In genomic region chr19:46993622-46994021, GRCh38 we compare ENCODE assay signal across 1 cellular context.
TF ChIP-seq lines count a peak whose summit lies in the region.

No MANE protein-coding gene starts in this region.

TF ChIP-seq in H1, 55 proteins besides CTCF, POLR2A, EP300 and RAD21:
- TF ChIP-seq TAF7 (optimal IDR thresholded peaks at IDR 0.05; ENCODE audit: borderline replicate concordance, low read depth, low read length), result no peak
- TF ChIP-seq CHD1 (IDR thresholded peaks at IDR 0.05; ENCODE audit: low read depth, low read length), result no peak
- TF ChIP-seq, protein P1, sequence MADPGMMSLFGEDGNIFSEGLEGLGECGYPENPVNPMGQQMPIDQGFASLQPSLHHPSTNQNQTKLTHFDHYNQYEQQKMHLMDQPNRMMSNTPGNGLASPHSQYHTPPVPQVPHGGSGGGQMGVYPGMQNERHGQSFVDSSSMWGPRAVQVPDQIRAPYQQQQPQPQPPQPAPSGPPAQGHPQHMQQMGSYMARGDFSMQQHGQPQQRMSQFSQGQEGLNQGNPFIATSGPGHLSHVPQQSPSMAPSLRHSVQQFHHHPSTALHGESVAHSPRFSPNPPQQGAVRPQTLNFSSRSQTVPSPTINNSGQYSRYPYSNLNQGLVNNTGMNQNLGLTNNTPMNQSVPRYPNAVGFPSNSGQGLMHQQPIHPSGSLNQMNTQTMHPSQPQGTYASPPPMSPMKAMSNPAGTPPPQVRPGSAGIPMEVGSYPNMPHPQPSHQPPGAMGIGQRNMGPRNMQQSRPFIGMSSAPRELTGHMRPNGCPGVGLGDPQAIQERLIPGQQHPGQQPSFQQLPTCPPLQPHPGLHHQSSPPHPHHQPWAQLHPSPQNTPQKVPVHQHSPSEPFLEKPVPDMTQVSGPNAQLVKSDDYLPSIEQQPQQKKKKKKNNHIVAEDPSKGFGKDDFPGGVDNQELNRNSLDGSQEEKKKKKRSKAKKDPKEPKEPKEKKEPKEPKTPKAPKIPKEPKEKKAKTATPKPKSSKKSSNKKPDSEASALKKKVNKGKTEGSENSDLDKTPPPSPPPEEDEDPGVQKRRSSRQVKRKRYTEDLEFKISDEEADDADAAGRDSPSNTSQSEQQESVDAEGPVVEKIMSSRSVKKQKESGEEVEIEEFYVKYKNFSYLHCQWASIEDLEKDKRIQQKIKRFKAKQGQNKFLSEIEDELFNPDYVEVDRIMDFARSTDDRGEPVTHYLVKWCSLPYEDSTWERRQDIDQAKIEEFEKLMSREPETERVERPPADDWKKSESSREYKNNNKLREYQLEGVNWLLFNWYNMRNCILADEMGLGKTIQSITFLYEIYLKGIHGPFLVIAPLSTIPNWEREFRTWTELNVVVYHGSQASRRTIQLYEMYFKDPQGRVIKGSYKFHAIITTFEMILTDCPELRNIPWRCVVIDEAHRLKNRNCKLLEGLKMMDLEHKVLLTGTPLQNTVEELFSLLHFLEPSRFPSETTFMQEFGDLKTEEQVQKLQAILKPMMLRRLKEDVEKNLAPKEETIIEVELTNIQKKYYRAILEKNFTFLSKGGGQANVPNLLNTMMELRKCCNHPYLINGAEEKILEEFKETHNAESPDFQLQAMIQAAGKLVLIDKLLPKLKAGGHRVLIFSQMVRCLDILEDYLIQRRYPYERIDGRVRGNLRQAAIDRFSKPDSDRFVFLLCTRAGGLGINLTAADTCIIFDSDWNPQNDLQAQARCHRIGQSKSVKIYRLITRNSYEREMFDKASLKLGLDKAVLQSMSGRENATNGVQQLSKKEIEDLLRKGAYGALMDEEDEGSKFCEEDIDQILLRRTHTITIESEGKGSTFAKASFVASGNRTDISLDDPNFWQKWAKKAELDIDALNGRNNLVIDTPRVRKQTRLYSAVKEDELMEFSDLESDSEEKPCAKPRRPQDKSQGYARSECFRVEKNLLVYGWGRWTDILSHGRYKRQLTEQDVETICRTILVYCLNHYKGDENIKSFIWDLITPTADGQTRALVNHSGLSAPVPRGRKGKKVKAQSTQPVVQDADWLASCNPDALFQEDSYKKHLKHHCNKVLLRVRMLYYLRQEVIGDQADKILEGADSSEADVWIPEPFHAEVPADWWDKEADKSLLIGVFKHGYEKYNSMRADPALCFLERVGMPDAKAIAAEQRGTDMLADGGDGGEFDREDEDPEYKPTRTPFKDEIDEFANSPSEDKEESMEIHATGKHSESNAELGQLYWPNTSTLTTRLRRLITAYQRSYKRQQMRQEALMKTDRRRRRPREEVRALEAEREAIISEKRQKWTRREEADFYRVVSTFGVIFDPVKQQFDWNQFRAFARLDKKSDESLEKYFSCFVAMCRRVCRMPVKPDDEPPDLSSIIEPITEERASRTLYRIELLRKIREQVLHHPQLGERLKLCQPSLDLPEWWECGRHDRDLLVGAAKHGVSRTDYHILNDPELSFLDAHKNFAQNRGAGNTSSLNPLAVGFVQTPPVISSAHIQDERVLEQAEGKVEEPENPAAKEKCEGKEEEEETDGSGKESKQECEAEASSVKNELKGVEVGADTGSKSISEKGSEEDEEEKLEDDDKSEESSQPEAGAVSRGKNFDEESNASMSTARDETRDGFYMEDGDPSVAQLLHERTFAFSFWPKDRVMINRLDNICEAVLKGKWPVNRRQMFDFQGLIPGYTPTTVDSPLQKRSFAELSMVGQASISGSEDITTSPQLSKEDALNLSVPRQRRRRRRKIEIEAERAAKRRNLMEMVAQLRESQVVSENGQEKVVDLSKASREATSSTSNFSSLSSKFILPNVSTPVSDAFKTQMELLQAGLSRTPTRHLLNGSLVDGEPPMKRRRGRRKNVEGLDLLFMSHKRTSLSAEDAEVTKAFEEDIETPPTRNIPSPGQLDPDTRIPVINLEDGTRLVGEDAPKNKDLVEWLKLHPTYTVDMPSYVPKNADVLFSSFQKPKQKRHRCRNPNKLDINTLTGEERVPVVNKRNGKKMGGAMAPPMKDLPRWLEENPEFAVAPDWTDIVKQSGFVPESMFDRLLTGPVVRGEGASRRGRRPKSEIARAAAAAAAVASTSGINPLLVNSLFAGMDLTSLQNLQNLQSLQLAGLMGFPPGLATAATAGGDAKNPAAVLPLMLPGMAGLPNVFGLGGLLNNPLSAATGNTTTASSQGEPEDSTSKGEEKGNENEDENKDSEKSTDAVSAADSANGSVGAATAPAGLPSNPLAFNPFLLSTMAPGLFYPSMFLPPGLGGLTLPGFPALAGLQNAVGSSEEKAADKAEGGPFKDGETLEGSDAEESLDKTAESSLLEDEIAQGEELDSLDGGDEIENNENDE (IDR thresholded peaks at IDR 0.05; ENCODE audit: insufficient replicate concordance, low read length), result no peak
- no peak for TF ChIP-seq ZNF274 (IDR thresholded peaks at IDR 0.05; ENCODE audit: borderline replicate concordance, extremely low read depth, low read length)
- TF ChIP-seq SAP30 (IDR thresholded peaks at IDR 0.05; ENCODE audit: insufficient read depth, insufficient replicate concordance, low read length), result no peak
- TF ChIP-seq CEBPB (IDR thresholded peaks at IDR 0.05; ENCODE audit: low read depth, low read length), result no peak
- no peak for TF ChIP-seq KDM4A (IDR thresholded peaks at IDR 0.05; ENCODE audit: low read depth, low read length, severe bottlenecking)
- no peak for TF ChIP-seq USF2 (IDR thresholded peaks at IDR 0.05; ENCODE audit: low read length)
- TF ChIP-seq RNF2 (IDR thresholded peaks at IDR 0.05; ENCODE audit: borderline replicate concordance, low read depth, low read length, missing control alignments, poor library complexity, severe bottlenecking), result no peak
- no peak for TF ChIP-seq CBX5 (IDR thresholded peaks at IDR 0.05; ENCODE audit: low read depth, low read length)
- TF ChIP-seq NRF1 (IDR thresholded peaks at IDR 0.05; ENCODE audit: low read depth, low read length), result no peak
- TF ChIP-seq JUND (IDR thresholded peaks at IDR 0.05; ENCODE audit: low read length), result no peak
- no peak for TF ChIP-seq TAF1 (IDR thresholded peaks at IDR 0.05; ENCODE audit: low read depth, low read length)
TF ChIP-seq in H1: peak in this region for 0.
